Comparison of ENCODE assay signal across 25 cellular contexts in genomic region chr7:128247108-128247507, GRCh38. TPM values are rescaled to one million over a fixed set of nuclear protein-coding genes. Genes with fewer than 3 reads are reported as not detected.
DNase-seq lines count a peak whose midpoint lies in the region; ATAC-seq and TF ChIP-seq lines count a peak whose summit lies in the region.
"Had no signal": no experiment of that assay in that cellular context is flagged by ENCODE, and none has a peak within 500 bp of the region (broad histone marks: within the 10 kb centered on the region; RNA-seq: fewer than 3 reads in every experiment).

No MANE protein-coding gene starts in this region.

- DNase-seq in Right ventricle myocardium inferior (ENCODE audit: missing footprints) (no peak), heart left ventricle (no peak), cerebellum (ENCODE audit: low spot score) (peak; percentile 15), neuronal stem cell (ENCODE audit: low spot score) (no peak), COLO829 (ENCODE audit: low spot score) (no peak), mesenteric fat pad (ENCODE audit: low spot score) (no peak), aorta (no peak), uterus (no peak)
- DNase-seq: CD4-positive, alpha-beta memory T cell; DMS153; GF-D8; KG1; NCI-H1105; NCI-H2029 treated with DMSO at 0.1 percent for 48 hours; NCI-H510A treated with DMSO at 0.1 percent for 48 hours; NCI-H748 treated with DMSO at 0.1 percent for 48 hours had no signal

- H3K27me3 ChIP-seq in heart left ventricle (peaks cover 0 to 28% (median 11%) of the 10 kb centered on the region in 9 donors), neuronal stem cell (ENCODE audit: control insufficient read depth in 3 of 3, insufficient read depth in 3 of 3, low read depth in 1 of 3, low read length in 3 of 3) (peaks cover 0 to 10% (median 0%) of the 10 kb centered on the region in 3 experiments), aorta (ENCODE audit: control insufficient read depth in 1 of 2, insufficient read depth in 2 of 2, low read length in 1 of 2) (no peaks in the 10 kb centered on the region), uterus (no peaks in the 10 kb centered on the region)
- H3K27me3 ChIP-seq: BLaER1 had no signal

- no peak overlapping the region for H4K91ac ChIP-seq in neuronal stem cell (ENCODE audit: low read depth, low read length, poor library complexity)

- no peak overlapping the region for H2AFZ ChIP-seq in neuronal stem cell (ENCODE audit: low read length)

- no peak overlapping the region for H2BK12ac ChIP-seq in neuronal stem cell (ENCODE audit: low read length)

- intact Hi-C loops in Right ventricle myocardium inferior (cut with DNase I): no loop called here
- intact Hi-C loops in heart left ventricle (cut with DNase I): no loop called here
- intact Hi-C loops in aorta (cut with DNase I): no loop called here
- intact Hi-C loops in uterus (cut with DNase I; ENCODE audit: low total_unique reads): no loop called here

- no peak overlapping the region for H3K23ac ChIP-seq in neuronal stem cell (ENCODE audit: low read depth, low read length, poor library complexity)

- H2BK5ac ChIP-seq in neuronal stem cell (ENCODE audit: low read length): no peak overlapping the region

- no peak overlapping the region for H3K9ac ChIP-seq in neuronal stem cell (ENCODE audit: low read depth, low read length, poor library complexity)
- H3K9ac ChIP-seq: BLaER1 had no signal

- H3K27ac ChIP-seq in heart left ventricle (no peak overlapping the region), neuronal stem cell (replicated peaks; ENCODE audit: low read length) (no peak overlapping the region), aorta (ENCODE audit: low read depth in 1 of 2, low read length in 2 of 2) (no peak overlapping the region), uterus (no peak overlapping the region)
- H3K27ac ChIP-seq: 22Rv1, BLaER1, RWPE1 had no signal

- H3K4ac ChIP-seq in neuronal stem cell (ENCODE audit: low read length): no peak overlapping the region

- H3K9me3 ChIP-seq in heart left ventricle: no peaks in the 10 kb centered on the region
- no peaks in the 10 kb centered on the region for H3K9me3 ChIP-seq in neuronal stem cell (replicated peaks in 1 of 2; ENCODE audit: control insufficient read depth in 2 of 2, insufficient read depth in 1 of 2, low read depth in 1 of 2, low read length in 2 of 2)
- H3K9me3 ChIP-seq in aorta (ENCODE audit: control insufficient read depth, low read length): no peaks in the 10 kb centered on the region
- H3K9me3 ChIP-seq in uterus: no peaks in the 10 kb centered on the region
- H3K9me3 ChIP-seq: BLaER1 had no signal

- no peak overlapping the region for H3K4me3 ChIP-seq in heart left ventricle
- no peak overlapping the region for H3K4me3 ChIP-seq in neuronal stem cell (ENCODE audit: low read length in 2 of 2)
- H3K4me3 ChIP-seq in aorta (ENCODE audit: low read length in 2 of 2): no peak overlapping the region
- H3K4me3 ChIP-seq in uterus: no peak overlapping the region
- H3K4me3 ChIP-seq: BLaER1 had no signal

- H4K8ac ChIP-seq in neuronal stem cell (ENCODE audit: low read depth, low read length): no peak overlapping the region

- 64 to 76% (median 69%) methylated on average over 5 of the region's 5 CpGs for WGBS in heart left ventricle, 4 donors
- no CpG with 5 or more reads among the region's 5 CpGs for WGBS in neuronal stem cell (ENCODE audit: extremely low coverage in 2 of 2, insufficient read length in 2 of 2, insufficient replicate concordance in 1 of 2), 2 donors
- WGBS in aorta, 2 donors: 46 to 63% methylated on average over 5 of the region's 5 CpGs

- TF ChIP-seq CTCF in heart left ventricle (IDR thresholded peaks at IDR 0.05) (no peak), uterus (IDR thresholded peaks at IDR 0.05) (no peak)

- H3K18ac ChIP-seq in neuronal stem cell (ENCODE audit: low read length): peak overlapping the region; percentile 32

- no peak overlapping the region for H3K14ac ChIP-seq in neuronal stem cell (ENCODE audit: low read length)

- H3K4me1 ChIP-seq in heart left ventricle: no peaks in the 10 kb centered on the region
- H3K4me1 ChIP-seq in neuronal stem cell (ENCODE audit: control insufficient read depth in 2 of 2, insufficient read depth in 1 of 2, low read depth in 1 of 2, low read length in 2 of 2): no peaks in the 10 kb centered on the region
- H3K4me1 ChIP-seq in aorta (ENCODE audit: control insufficient read depth in 1 of 2, insufficient read depth in 2 of 2, low read length in 2 of 2): no peaks in the 10 kb centered on the region
- H3K4me1 ChIP-seq in uterus: no peaks in the 10 kb centered on the region
- H3K4me1 ChIP-seq: BLaER1 had no signal

- H3K36me3 ChIP-seq in heart left ventricle (no peaks in the 10 kb centered on the region), neuronal stem cell (replicated peaks in 1 of 2; ENCODE audit: control insufficient read depth in 2 of 2, insufficient read depth in 2 of 2, low read length in 2 of 2) (no peaks in the 10 kb centered on the region), aorta (ENCODE audit: control insufficient read depth in 1 of 2, insufficient read depth in 2 of 2, low read length in 1 of 2) (no peaks in the 10 kb centered on the region), uterus (no peaks in the 10 kb centered on the region)
- H3K36me3 ChIP-seq: BLaER1 had no signal

- no peak overlapping the region for H2AK5ac ChIP-seq in neuronal stem cell (ENCODE audit: low read depth, low read length)

- TF ChIP-seq POLR2A in heart left ventricle (IDR thresholded peaks at IDR 0.05) (no peak), uterus (IDR thresholded peaks at IDR 0.05) (no peak)

- H3K79me1 ChIP-seq in neuronal stem cell (ENCODE audit: low read depth, low read length): no peaks in the 10 kb centered on the region

- no peak overlapping the region for H2BK15ac ChIP-seq in neuronal stem cell (ENCODE audit: low read length)

- peak; percentile 34 for ATAC-seq in Right ventricle myocardium inferior
- ATAC-seq in heart left ventricle: no peak
- no peak for ATAC-seq in aorta (ENCODE audit: low FRiP score)
- ATAC-seq: SK-N-SH treated with all-trans-retinoic acid at 6 μM for 48 hours had no signal

- no peak overlapping the region for H3K4me2 ChIP-seq in neuronal stem cell (ENCODE audit: insufficient read depth, low read length, poor library complexity, severe bottlenecking)
- H3K4me2 ChIP-seq: BLaER1 had no signal

- no peak overlapping the region for H2BK120ac ChIP-seq in neuronal stem cell (ENCODE audit: low read depth, low read length)

RNA-seq across cellular contexts. Expression of gene LEP, which starts 6.0 kb away (rescaled TPM):
- total RNA-seq in Right ventricle myocardium inferior (2.7 TPM), heart left ventricle (1 to 10 TPM in 3 of 9 donors, under 1 TPM in 3, not detected in 3; 0.13 to 8.4 (median 1.3) TPM), cerebellum (0.09 TPM), mesenteric fat pad (784 TPM), aorta (under 1 TPM; 0.45 to 0.97 TPM), uterus (not detected)
- polyA plus RNA-seq in heart left ventricle (under 1 TPM; 0.12 to 0.34 TPM), aorta (under 1 TPM in 1 of 2 donors, not detected in 1; 0.05 TPM)
- not detected for polyA plus RNA-seq in neuronal stem cell (2013, experiment 1 of 2)
- polyA plus RNA-seq in neuronal stem cell (2013, experiment 2 of 2): not detected
- total RNA-seq: Calu3; CD4-positive, alpha-beta memory T cell; Daoy; H4; HFFc6; HT1080 had no signal
- polyA plus RNA-seq: CD4-positive, alpha-beta memory T cell had no signal

Comparison
In these comparisons a context has a peak if more than half of its experiments do, and no peak if none do; other contexts are left out.
1. RNA of gene LEP, which starts 6.0 kb away (total RNA-seq): 784 TPM in mesenteric fat pad (single experiment); 2.7 TPM in Right ventricle myocardium inferior (single experiment), 0.45 to 0.97 TPM in aorta, 0.13 to 8.4 TPM in heart left ventricle, 0.09 TPM in cerebellum (single experiment) and not detected in uterus; every median in the first group is over 10 times any median in the second.